ENCODE assay signal across 28 cellular contexts in the genomic region with DNA sequence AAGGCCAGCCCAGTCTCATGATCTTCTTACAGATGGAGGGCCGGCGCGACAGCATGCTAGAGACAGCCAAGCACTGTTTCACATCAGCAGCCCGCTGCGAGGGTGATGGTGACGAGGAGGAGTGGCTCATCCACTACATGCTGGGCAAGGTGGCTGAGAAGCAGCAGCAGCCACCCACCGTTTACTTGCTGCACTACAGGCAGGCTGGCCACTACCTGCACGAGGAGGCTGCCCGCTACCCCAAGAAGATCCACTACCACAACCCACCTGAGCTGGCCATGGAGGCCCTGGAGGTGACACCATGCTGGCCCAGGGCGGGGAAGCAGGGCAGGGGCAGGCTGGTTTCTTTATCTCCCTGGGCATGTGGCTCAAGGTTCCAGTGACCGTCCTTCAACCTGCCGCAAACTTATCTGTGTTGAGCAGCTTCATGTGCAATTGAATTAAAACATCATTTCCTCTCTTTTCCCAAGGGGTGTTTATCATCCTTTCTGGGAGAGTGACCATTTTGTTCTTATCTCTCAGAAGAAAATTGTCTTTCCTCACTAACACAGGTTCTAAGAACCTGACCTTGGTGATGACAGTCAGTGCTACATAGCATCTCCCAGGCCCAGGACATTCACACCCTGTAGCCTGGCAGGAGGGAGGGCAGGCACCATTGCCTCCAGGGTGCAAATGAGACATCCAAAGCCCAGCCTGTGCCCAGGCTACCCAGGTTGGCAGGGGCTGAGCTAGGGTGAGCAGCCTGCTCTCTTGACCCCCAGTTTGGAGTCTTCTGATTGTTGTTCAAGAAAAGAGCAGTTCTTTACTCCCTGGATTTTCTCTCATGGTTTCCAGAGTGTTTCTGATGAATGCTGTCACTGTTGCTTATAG.
A peak's percentile ranks its signal among the peaks of the same experiment; 100 is the strongest.
DNase-seq lines count a peak whose midpoint lies in the region; ATAC-seq, FAIRE-seq and TF ChIP-seq lines count a peak whose summit lies in the region.
"Had no signal": no experiment of that assay in that cellular context is flagged by ENCODE, and none has a peak within 500 bp of the region (broad histone marks: within the 10 kb centered on the region; RNA-seq: fewer than 3 reads in every experiment).

No MANE protein-coding gene starts in this region.

- intact Hi-C loops in left ventricle myocardium superior (cut with micrococcal nuclease) (no loop called here), spleen (cut with DNase I; ENCODE audit: low total_unique reads) (no loop called here)

- peak overlapping the region in 3 of 5 experiments; percentile 56 to 82 (median 63) for H3K27ac Mint-ChIP-seq in brain
- H3K27ac Mint-ChIP-seq: GM23338 had no signal

- no peak overlapping the region for H3K4me3 ChIP-seq in RWPE2 (ENCODE audit: severe bottlenecking)
- no peak overlapping the region for H3K4me3 ChIP-seq in spleen
- H3K4me3 ChIP-seq: breast epithelium, GM23338, pancreas, SJCRH30, thyroid gland had no signal

- no peaks in the 10 kb centered on the region for H3K27me3 ChIP-seq in RWPE2 (ENCODE audit: insufficient read depth, poor library complexity, severe bottlenecking)
- no peaks in the 10 kb centered on the region for H3K27me3 ChIP-seq in spleen (replicated peaks in 1 of 7)
- H3K27me3 ChIP-seq: breast epithelium, pancreas, SJCRH30, thyroid gland had no signal

- DNase-seq in RWPE2 (ENCODE audit: low spot score), result peak; percentile 45
- DNase-seq in left ventricle myocardium superior, result peak; percentile 88
- peak; percentile 68 for DNase-seq in spleen
- DNase-seq in SHP77 treated with DMSO at 0.1 percent for 48 hours (lab: John Stamatoyannopoulos, UW), result no peak
- DNase-seq in GM19239 (ENCODE audit: insufficient read length, low spot score), result no peak
- DNase-seq: CD4-positive, alpha-beta memory T cell; DMS53; hypothalamus; mesendoderm; naive thymus-derived CD4-positive, alpha-beta T cell; NCI-H1694 treated with DMSO at 0.1 percent for 48 hours; NCI-H2227 treated with DMSO at 0.1 percent for 48 hours; NCI-H82; SJCRH30; stimulated activated CD4-positive, alpha-beta T cell treated with anti-CD3 and anti-CD28 coated beads, Interleukin-1b, Interleukin-23, amount 100 ng/mL, for 48 hours; stimulated activated naive B cell treated with anti-CD40 and anti-IgM and Interleukin-4, amounts not matched to agents 10 μg/mL and 1 μg/mL and 100 μg/mL, for 72 hours; T-helper 2 cell; thyroid gland had no signal

- peaks cover 7% of the 10 kb centered on the region for H3K27me3 Mint-ChIP-seq in brain
- H3K27me3 Mint-ChIP-seq: CD4-positive, alpha-beta memory T cell; naive thymus-derived CD4-positive, alpha-beta T cell; stimulated activated naive B cell treated with anti-CD40 and anti-IgM and Interleukin-4, amounts not matched to agents 10 μg/mL and 1 μg/mL and 100 μg/mL, for 72 hours had no signal

- no peak for TF ChIP-seq POLR2A in spleen (IDR thresholded peaks at IDR 0.05)

- no peaks in the 10 kb centered on the region for H3K4me1 ChIP-seq in RWPE2 (ENCODE audit: insufficient read depth, poor library complexity, severe bottlenecking)
- H3K4me1 ChIP-seq in spleen, result peaks cover 0 to 34% (median 10%) of the 10 kb centered on the region in 6 donors
- H3K4me1 ChIP-seq: breast epithelium, SJCRH30, thyroid gland had no signal

- H3K4me3 Mint-ChIP-seq in brain, result no peak overlapping the region
- H3K4me3 Mint-ChIP-seq: CD4-positive, alpha-beta memory T cell; GM23338; naive thymus-derived CD4-positive, alpha-beta T cell; stimulated activated naive B cell treated with anti-CD40 and anti-IgM and Interleukin-4, amounts not matched to agents 10 μg/mL and 1 μg/mL and 100 μg/mL, for 72 hours had no signal

- peaks cover 7% of the 10 kb centered on the region for H3K4me1 Mint-ChIP-seq in brain
- H3K4me1 Mint-ChIP-seq: stimulated activated naive B cell treated with anti-CD40 and anti-IgM and Interleukin-4, amounts not matched to agents 10 μg/mL and 1 μg/mL and 100 μg/mL, for 72 hours had no signal

- peaks cover 63% of the 10 kb centered on the region for H3K36me3 Mint-ChIP-seq in brain

- H3K36me3 ChIP-seq in RWPE2 (ENCODE audit: low read depth) (peaks cover 49% of the 10 kb centered on the region), spleen (peaks cover 2 to 97% (median 59%) of the 10 kb centered on the region in 6 donors)
- H3K36me3 ChIP-seq: breast epithelium had no signal

- no peaks in the 10 kb centered on the region for H3K9me3 Mint-ChIP-seq in brain
- H3K9me3 Mint-ChIP-seq: CD4-positive, alpha-beta memory T cell; GM23338; naive thymus-derived CD4-positive, alpha-beta T cell; stimulated activated naive B cell treated with anti-CD40 and anti-IgM and Interleukin-4, amounts not matched to agents 10 μg/mL and 1 μg/mL and 100 μg/mL, for 72 hours had no signal

- FAIRE-seq in GM19239 (lab: Jason Lieb, UNC), result no peak
- FAIRE-seq: GM12891, keratinocyte, pancreas had no signal

- H3K27ac ChIP-seq in RWPE2 (ENCODE audit: poor library complexity, severe bottlenecking) (no peak overlapping the region), spleen (peak overlapping the region in 1 of 8 donors; percentile 3)
- H3K27ac ChIP-seq: breast epithelium, KMS-11, SJCRH30, thyroid gland had no signal

- WGBS in spleen, 5 donors, result 76 to 96% (median 83%) methylated on average over 11 to 12 of the region's 12 CpGs

- TF ChIP-seq CTCF in RWPE2 (IDR thresholded peaks at IDR 0.05; ENCODE audit: poor library complexity, severe bottlenecking), result no peak
- TF ChIP-seq CTCF in brain (conservative IDR thresholded peaks at IDR 0.05), result no peak
- no peak for TF ChIP-seq CTCF in spleen (IDR thresholded peaks at IDR 0.05 in 8 of 11, conservative IDR thresholded peaks at IDR 0.05 in 3 of 11)

- no peak for ATAC-seq in RWPE2 (ENCODE audit: low read depth)
- peak; percentile 95 for ATAC-seq in left ventricle myocardium superior
- ATAC-seq in HG03025 (IDR thresholded peaks at IDR 0.05; ENCODE audit: low FRiP score, unreplicated experiment), result no peak
- ATAC-seq in GM21723 (IDR thresholded peaks at IDR 0.05; ENCODE audit: unreplicated experiment), result no peak
- ATAC-seq: activated CD4-positive, CD25-positive, alpha-beta regulatory T cell treated with anti-CD3 and anti-CD28 coated beads, Interleukin-2, amount 50 U/mL, for 24 hours; GM23338; naive thymus-derived CD4-positive, alpha-beta T cell; stimulated activated naive B cell treated with anti-CD40 and anti-IgM and Interleukin-4, amounts not matched to agents 10 μg/mL and 1 μg/mL and 100 μg/mL, for 72 hours had no signal

- H3K9me3 ChIP-seq in RWPE2 (ENCODE audit: severe bottlenecking) (no peaks in the 10 kb centered on the region), spleen (no peaks in the 10 kb centered on the region)
- H3K9me3 ChIP-seq: breast epithelium, pancreas, SJCRH30, thyroid gland had no signal

Comparison
In these comparisons a context has a peak if more than half of its experiments do, and no peak if none do; other contexts are left out.
1. DNase-seq: peak in RWPE2 (single experiment), left ventricle myocardium superior (single experiment) and spleen (single experiment); none in SHP77 treated with DMSO at 0.1 percent for 48 hours (single experiment) and GM19239 (single experiment).